Comparison of ENCODE assay signal across 23 cellular contexts in genomic region chr12:97017213-97017612, GRCh38.
DNase-seq lines count a peak whose midpoint lies in the region; ATAC-seq lines count a peak whose summit lies in the region.
"Had no signal": no experiment of that assay in that cellular context is flagged by ENCODE, and none has a peak within 500 bp of the region (broad histone marks: within the 10 kb centered on the region; RNA-seq: fewer than 3 reads in every experiment).

No MANE protein-coding gene starts in this region.

- H3K4me3 Mint-ChIP-seq in activated T-cell treated with anti-CD3 and anti-CD28 coated beads, Interleukin-2, amount 50 U/mL, for 72 hours: no peak overlapping the region
- no peak overlapping the region for H3K4me3 Mint-ChIP-seq in immature natural killer cell
- H3K4me3 Mint-ChIP-seq: CD4-positive, alpha-beta T cell; GM23338; IgD-negative memory B cell; T-cell; T-helper 2 cell treated with Interferon-gamma antibody and Interleukin-4, amounts not matched to agents 5 μg/mL and 100 μg/mL, for 36 hours had no signal

- no peaks in the 10 kb centered on the region for H3K36me3 Mint-ChIP-seq in activated T-cell treated with anti-CD3 and anti-CD28 coated beads, Interleukin-2, amount 50 U/mL, for 72 hours (ENCODE audit: insufficient read depth in 2 of 2)
- no peaks in the 10 kb centered on the region for H3K36me3 Mint-ChIP-seq in immature natural killer cell
- H3K36me3 Mint-ChIP-seq: T-cell had no signal

- no peak overlapping the region for H3K27ac Mint-ChIP-seq in activated T-cell treated with anti-CD3 and anti-CD28 coated beads, Interleukin-2, amount 50 U/mL, for 72 hours
- H3K27ac Mint-ChIP-seq in immature natural killer cell: no peak overlapping the region
- H3K27ac Mint-ChIP-seq: CD4-positive, alpha-beta T cell; GM23338; IgD-negative memory B cell; T-cell; T-helper 2 cell treated with Interferon-gamma antibody and Interleukin-4, amounts not matched to agents 5 μg/mL and 100 μg/mL, for 36 hours had no signal

- ATAC-seq in activated T-cell treated with anti-CD3 and anti-CD28 coated beads, Interleukin-2, amount 50 U/mL, for 72 hours (replicated peaks in 1 of 2): peak; percentile 40 to 62
- ATAC-seq in HG02852 (IDR thresholded peaks at IDR 0.05; ENCODE audit: unreplicated experiment): peak; percentile 82
- ATAC-seq in HG03439 (IDR thresholded peaks at IDR 0.05; ENCODE audit: unreplicated experiment): peak; percentile 74
- ATAC-seq: GM23338, T-cell had no signal

- DNase-seq in activated T-cell treated with anti-CD3 and anti-CD28 coated beads, Interleukin-2, amount 50 U/mL, for 72 hours: no peak
- DNase-seq in activated T-cell treated with anti-CD3 and anti-CD28 coated beads for 4 hours: no peak
- no peak for DNase-seq in immature natural killer cell
- DNase-seq in hypothalamus (lab: John Stamatoyannopoulos, UW): no peak
- no peak for DNase-seq in activated gamma-delta T cell (lab: John Stamatoyannopoulos, UW)
- no peak for DNase-seq in NCI-H1694 (lab: John Stamatoyannopoulos, UW)
- DNase-seq: ACHN; CD4-positive, alpha-beta T cell; COR-L47; DMS 273 treated with DMSO at 0.1 percent for 48 hours; NCI-H1105; NCI-H2081; NCI-H2171; NCI-H345; NCI-H524; NCI-H774; SJCRH30; T-cell had no signal

- H3K4me1 Mint-ChIP-seq in activated T-cell treated with anti-CD3 and anti-CD28 coated beads, Interleukin-2, amount 50 U/mL, for 72 hours (ENCODE audit: low read depth): no peaks in the 10 kb centered on the region
- no peaks in the 10 kb centered on the region for H3K4me1 Mint-ChIP-seq in immature natural killer cell
- H3K4me1 Mint-ChIP-seq: GM23338, IgD-negative memory B cell, T-cell had no signal

- H3K27me3 Mint-ChIP-seq in activated T-cell treated with anti-CD3 and anti-CD28 coated beads, Interleukin-2, amount 50 U/mL, for 72 hours (ENCODE audit: low read depth): no peaks in the 10 kb centered on the region
- peaks cover 0 to 14% (median 6%) of the 10 kb centered on the region in 3 donors for H3K27me3 Mint-ChIP-seq in immature natural killer cell (ENCODE audit: low read depth in 3 of 3)

- H3K9me3 Mint-ChIP-seq in activated T-cell treated with anti-CD3 and anti-CD28 coated beads, Interleukin-2, amount 50 U/mL, for 72 hours: peaks cover 0 to 3% of the 10 kb centered on the region in 2 donors
- peaks cover 0 to 5% (median 2%) of the 10 kb centered on the region in 6 donors for H3K9me3 Mint-ChIP-seq in immature natural killer cell
- H3K9me3 Mint-ChIP-seq: CD4-positive, alpha-beta T cell; T-helper 2 cell treated with Interferon-gamma antibody and Interleukin-4, amounts not matched to agents 5 μg/mL and 100 μg/mL, for 36 hours had no signal
